ENCODE assay signal across 1 cellular context in genomic region chr4:69832326-69833030, GRCh38.
TF ChIP-seq lines count a peak whose summit lies in the region.

No MANE protein-coding gene starts in this region.

TF ChIP-seq in GM23338, 12 proteins besides CTCF, POLR2A, EP300 and RAD21 (continued from another document):
- no peak for TF ChIP-seq REST (IDR thresholded peaks at IDR 0.05; ENCODE audit: unreplicated experiment)
- no peak for TF ChIP-seq STAT1 (IDR thresholded peaks at IDR 0.05; ENCODE audit: unreplicated experiment)
- TF ChIP-seq ETS1 (IDR thresholded peaks at IDR 0.05): no peak
- no peak for TF ChIP-seq ZNF331 (CRISPR knock-in tag; IDR thresholded peaks at IDR 0.05; ENCODE audit: low read depth)
- TF ChIP-seq NANOG (IDR thresholded peaks at IDR 0.05; ENCODE audit: borderline replicate concordance): no peak
- no peak for TF ChIP-seq POLR2AphosphoS5 (IDR thresholded peaks at IDR 0.05; ENCODE audit: low read depth)
- TF ChIP-seq CREB1 (CRISPR knock-in tag; IDR thresholded peaks at IDR 0.05; ENCODE audit: low read depth): no peak
- no peak for TF ChIP-seq EZH2phosphoT487 (IDR thresholded peaks at IDR 0.05; ENCODE audit: unreplicated experiment)
